34 cellular contexts compared by ENCODE assay signal in the genomic region with DNA sequence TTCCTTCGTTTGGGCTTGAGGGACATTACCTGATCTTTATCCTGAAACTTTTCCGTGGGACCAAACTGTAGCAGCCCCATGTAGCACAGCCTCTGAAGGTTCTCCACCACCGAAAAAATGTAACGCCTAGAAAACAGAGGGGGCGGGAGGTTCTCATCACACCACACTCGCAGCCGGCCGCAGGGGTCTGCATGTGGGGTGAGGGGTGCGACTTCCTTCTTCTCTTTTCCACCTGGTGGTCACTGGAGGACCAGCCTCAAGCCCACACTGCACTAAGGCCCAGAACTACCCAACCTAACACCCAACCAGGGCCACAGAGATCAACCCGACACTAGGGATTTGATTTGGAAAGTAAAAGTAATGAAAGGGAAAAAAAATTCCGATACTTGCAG. TPM values are rescaled to one million over a fixed set of nuclear protein-coding genes. Genes with fewer than 3 reads are reported as not detected.
DNase-seq lines count a peak whose midpoint lies in the region; ATAC-seq and TF ChIP-seq lines count a peak whose summit lies in the region.
"Had no signal": no experiment of that assay in that cellular context is flagged by ENCODE, and none has a peak within 500 bp of the region (broad histone marks: within the 10 kb centered on the region; RNA-seq: fewer than 3 reads in every experiment).

No MANE protein-coding gene starts in this region.

- TF ChIP-seq CTCF in right atrium auricular region (IDR thresholded peaks at IDR 0.05) (no peak), endodermal cell (conservative IDR thresholded peaks at IDR 0.05) (peak; percentile 50), natural killer cell (IDR thresholded peaks at IDR 0.05) (no peak), Peyer's patch (IDR thresholded peaks at IDR 0.05) (no peak)

- H3K27me3 Mint-ChIP-seq in endodermal cell (ENCODE audit: insufficient read depth) (no peaks in the 10 kb centered on the region), natural killer cell (ENCODE audit: low read depth in 2 of 2) (no peaks in the 10 kb centered on the region)
- H3K27me3 Mint-ChIP-seq: activated naive CD8-positive, alpha-beta T cell treated with anti-CD3 and anti-CD28 coated beads for 36 hours; CD4-positive, alpha-beta T cell; memory B cell had no signal

- no peak for TF ChIP-seq POLR2A in Peyer's patch (IDR thresholded peaks at IDR 0.05)

- intact Hi-C loops in left ventricle myocardium superior (cut with micrococcal nuclease) = no loop called here
- intact Hi-C loops in natural killer cell (cut with micrococcal nuclease) = no loop called here

- H3K36me3 Mint-ChIP-seq in endodermal cell (ENCODE audit: low read depth) = peaks cover 81% of the 10 kb centered on the region
- peaks cover 15% of the 10 kb centered on the region for H3K36me3 Mint-ChIP-seq in natural killer cell

- H3K4me1 ChIP-seq in right atrium auricular region (peaks cover 0 to 3% of the 10 kb centered on the region in 2 donors), endodermal cell (ENCODE audit: control insufficient read depth, insufficient read depth, low read length) (peaks cover 3% of the 10 kb centered on the region), Peyer's patch (no peaks in the 10 kb centered on the region)
- H3K4me1 ChIP-seq: esophagus muscularis mucosa, pancreas, testis had no signal

- H3K4me3 Mint-ChIP-seq in endodermal cell = no peak overlapping the region
- H3K4me3 Mint-ChIP-seq in natural killer cell = peak overlapping the region; percentile 86
- H3K4me3 Mint-ChIP-seq: activated CD8-positive, alpha-beta T cell treated with anti-CD3 and anti-CD28 coated beads, Interleukin-2, amount 10 ng/mL, durations not matched to agents 7 days and 5 days; activated naive CD8-positive, alpha-beta T cell treated with anti-CD3 and anti-CD28 coated beads for 36 hours; CD4-positive, alpha-beta T cell; memory B cell; neural crest cell had no signal

- H3K4me3 ChIP-seq in right atrium auricular region (no peak overlapping the region), endodermal cell (ENCODE audit: low read length) (no peak overlapping the region), Peyer's patch (no peak overlapping the region)
- H3K4me3 ChIP-seq: esophagus muscularis mucosa, pancreas, PC-9, testis had no signal

- H3K9me3 Mint-ChIP-seq in endodermal cell (no peaks in the 10 kb centered on the region), natural killer cell (no peaks in the 10 kb centered on the region)
- H3K9me3 Mint-ChIP-seq: activated naive CD8-positive, alpha-beta T cell treated with anti-CD3 and anti-CD28 coated beads for 36 hours; CD4-positive, alpha-beta T cell; memory B cell; neural crest cell had no signal

- H3K27ac Mint-ChIP-seq in endodermal cell (peak overlapping the region; percentile 86), natural killer cell (peak overlapping the region; percentile 97 to 99)
- H3K27ac Mint-ChIP-seq: activated naive CD8-positive, alpha-beta T cell treated with anti-CD3 and anti-CD28 coated beads for 36 hours; CD4-positive, alpha-beta T cell; memory B cell had no signal

- WGBS in endodermal cell (ENCODE audit: insufficient coverage in 1 of 2, insufficient read length in 1 of 2), 2 experiments = 89 to 96% methylated on average over 2 to 9 of the region's 11 CpGs

- H3K36me3 ChIP-seq in right atrium auricular region = peaks cover 98% of the 10 kb centered on the region
- H3K36me3 ChIP-seq in endodermal cell (ENCODE audit: control insufficient read depth, insufficient read depth, low read length) = peaks cover 99% of the 10 kb centered on the region
- H3K36me3 ChIP-seq in Peyer's patch = peaks cover 0 to 100% (median 4%) of the 10 kb centered on the region in 3 donors

- DNase-seq in right atrium auricular region (ENCODE audit: low spot score) = no peak
- DNase-seq in left ventricle myocardium superior = no peak
- DNase-seq in endodermal cell = peak; percentile 82
- DNase-seq in natural killer cell = no peak
- DNase-seq in RPMI8226 = no peak
- no peak for DNase-seq in activated effector memory CD4-positive, alpha-beta T cell treated with anti-CD3 and anti-CD28 coated beads, Interleukin-2, amount 50 U/mL, for 16 hours
- no peak for DNase-seq in Peyer's patch
- no peak for DNase-seq in SW480 (ENCODE audit: low spot score)
- DNase-seq: activated CD4-positive, alpha-beta T cell treated with anti-CD3 and anti-CD28 coated beads for 4 hours; activated CD8-positive, alpha-beta T cell treated with anti-CD3 and anti-CD28 coated beads, Interleukin-2, amount 10 ng/mL, durations not matched to agents 7 days and 5 days; activated naive CD8-positive, alpha-beta T cell treated with anti-CD3 and anti-CD28 coated beads for 36 hours; caudate nucleus; CD4-positive, alpha-beta T cell; cortex of kidney; effector memory CD4-positive, alpha-beta T cell; foreskin fibroblast; head of caudate nucleus; Kasumi-1; NCI-H1417; NCI-H2081; NCI-H69; pancreas; PC-9; retina; SIG-M5; small intestine; stimulated activated naive CD4-positive, alpha-beta T cell treated with Interleukin-2 at 50 U/mL for 16 hours; SW 1271; T1000; testis had no signal

- H3K4me1 Mint-ChIP-seq in endodermal cell = peaks cover 4% of the 10 kb centered on the region
- peaks cover 25 to 27% of the 10 kb centered on the region in 2 donors for H3K4me1 Mint-ChIP-seq in natural killer cell
- H3K4me1 Mint-ChIP-seq: activated naive CD8-positive, alpha-beta T cell treated with anti-CD3 and anti-CD28 coated beads for 36 hours; memory B cell; neural crest cell had no signal

- H3K27ac ChIP-seq in right atrium auricular region (peak overlapping the region; percentile 31 to 40), endodermal cell (ENCODE audit: low read depth, low read length) (no peak overlapping the region), Peyer's patch (no peak overlapping the region)
- H3K27ac ChIP-seq: pancreas, PC-9, testis, VCaP had no signal

- no peak overlapping the region for H3K9ac ChIP-seq in endodermal cell (ENCODE audit: extremely low read depth, low read length, poor library complexity, severe bottlenecking)

- no peaks in the 10 kb centered on the region for H3K9me3 ChIP-seq in right atrium auricular region
- H3K9me3 ChIP-seq in endodermal cell (ENCODE audit: control insufficient read depth, low read length) = no peaks in the 10 kb centered on the region
- no peaks in the 10 kb centered on the region for H3K9me3 ChIP-seq in Peyer's patch
- H3K9me3 ChIP-seq: esophagus muscularis mucosa, pancreas, testis had no signal

- H3K27me3 ChIP-seq in right atrium auricular region (no peaks in the 10 kb centered on the region), endodermal cell (ENCODE audit: control insufficient read depth, insufficient read depth, low read length, poor library complexity, severe bottlenecking) (no peaks in the 10 kb centered on the region), Peyer's patch (no peaks in the 10 kb centered on the region)
- H3K27me3 ChIP-seq: esophagus muscularis mucosa, pancreas, testis had no signal

- ATAC-seq in left ventricle myocardium superior (no peak), natural killer cell (peak; percentile 24 to 35 (median 35))
- ATAC-seq: activated CD8-positive, alpha-beta T cell treated with anti-CD3 and anti-CD28 coated beads, Interleukin-2, amount 10 ng/mL, durations not matched to agents 7 days and 5 days; pancreas had no signal

RNA-seq across cellular contexts. Expression of gene GTF3C1, which starts 57.1 kb away (rescaled TPM):
- total RNA-seq in right atrium auricular region (10 to 100 TPM; 64.0 to 77.2 TPM), left ventricle myocardium superior (56.4 TPM), endodermal cell (100 to 1,000 TPM; 138 TPM), natural killer cell (100 to 1,000 TPM; 111 to 160 (median 125) TPM), Peyer's patch (10 to 100 TPM; 49.6 to 80.1 (median 73.0) TPM)
- polyA plus RNA-seq in endodermal cell (2013, experiment 1 of 2) = 73.5 TPM
- 77.1 TPM for polyA plus RNA-seq in endodermal cell (2013, experiment 2 of 2)

RNA-seq across cellular contexts. Expression of gene KATNIP, which starts 57.4 kb away (rescaled TPM):
- total RNA-seq in right atrium auricular region (10 to 100 TPM; 10.6 to 22.7 TPM), left ventricle myocardium superior (12.7 TPM), endodermal cell (10 to 100 TPM; 33.6 to 39.1 TPM), natural killer cell (10 to 100 TPM; 32.6 to 38.4 (median 32.7) TPM), Peyer's patch (10 to 100 TPM; 27.5 to 59.5 (median 37.5) TPM)
- polyA plus RNA-seq in endodermal cell (2013, experiment 1 of 2) = 14.5 TPM
- polyA plus RNA-seq in endodermal cell (2013, experiment 2 of 2) = 13.9 TPM

Comparison
In these comparisons a context has a peak if more than half of its experiments do, and no peak if none do; other contexts are left out.
1. H3K27ac ChIP-seq: peak in right atrium auricular region (2 of 2); none in endodermal cell (single experiment) and Peyer's patch (0 of 4).